ENCODE assay signal across 1 cellular context in genomic region chr5:31443572-31443971, GRCh38.
TF ChIP-seq lines count a peak whose summit lies in the region.

No MANE protein-coding gene starts in this region.

TF ChIP-seq in GM23338, 12 proteins besides CTCF, POLR2A, EP300 and RAD21 (continued from another document):
- TF ChIP-seq, protein P1, sequence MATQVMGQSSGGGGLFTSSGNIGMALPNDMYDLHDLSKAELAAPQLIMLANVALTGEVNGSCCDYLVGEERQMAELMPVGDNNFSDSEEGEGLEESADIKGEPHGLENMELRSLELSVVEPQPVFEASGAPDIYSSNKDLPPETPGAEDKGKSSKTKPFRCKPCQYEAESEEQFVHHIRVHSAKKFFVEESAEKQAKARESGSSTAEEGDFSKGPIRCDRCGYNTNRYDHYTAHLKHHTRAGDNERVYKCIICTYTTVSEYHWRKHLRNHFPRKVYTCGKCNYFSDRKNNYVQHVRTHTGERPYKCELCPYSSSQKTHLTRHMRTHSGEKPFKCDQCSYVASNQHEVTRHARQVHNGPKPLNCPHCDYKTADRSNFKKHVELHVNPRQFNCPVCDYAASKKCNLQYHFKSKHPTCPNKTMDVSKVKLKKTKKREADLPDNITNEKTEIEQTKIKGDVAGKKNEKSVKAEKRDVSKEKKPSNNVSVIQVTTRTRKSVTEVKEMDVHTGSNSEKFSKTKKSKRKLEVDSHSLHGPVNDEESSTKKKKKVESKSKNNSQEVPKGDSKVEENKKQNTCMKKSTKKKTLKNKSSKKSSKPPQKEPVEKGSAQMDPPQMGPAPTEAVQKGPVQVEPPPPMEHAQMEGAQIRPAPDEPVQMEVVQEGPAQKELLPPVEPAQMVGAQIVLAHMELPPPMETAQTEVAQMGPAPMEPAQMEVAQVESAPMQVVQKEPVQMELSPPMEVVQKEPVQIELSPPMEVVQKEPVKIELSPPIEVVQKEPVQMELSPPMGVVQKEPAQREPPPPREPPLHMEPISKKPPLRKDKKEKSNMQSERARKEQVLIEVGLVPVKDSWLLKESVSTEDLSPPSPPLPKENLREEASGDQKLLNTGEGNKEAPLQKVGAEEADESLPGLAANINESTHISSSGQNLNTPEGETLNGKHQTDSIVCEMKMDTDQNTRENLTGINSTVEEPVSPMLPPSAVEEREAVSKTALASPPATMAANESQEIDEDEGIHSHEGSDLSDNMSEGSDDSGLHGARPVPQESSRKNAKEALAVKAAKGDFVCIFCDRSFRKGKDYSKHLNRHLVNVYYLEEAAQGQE (IDR thresholded peaks at IDR 0.05; ENCODE audit: unreplicated experiment) = no peak
- no peak for TF ChIP-seq ZNF331 (CRISPR knock-in tag; IDR thresholded peaks at IDR 0.05; ENCODE audit: low read depth)
- TF ChIP-seq EZH2 (IDR thresholded peaks at IDR 0.05; ENCODE audit: low read depth, unreplicated experiment) = no peak
- TF ChIP-seq EZH2phosphoT487 (IDR thresholded peaks at IDR 0.05; ENCODE audit: unreplicated experiment) = no peak
TF ChIP-seq in GM23338: peak in this region for 0.
